ENCODE assay signal across 10 cellular contexts in the genomic region with DNA sequence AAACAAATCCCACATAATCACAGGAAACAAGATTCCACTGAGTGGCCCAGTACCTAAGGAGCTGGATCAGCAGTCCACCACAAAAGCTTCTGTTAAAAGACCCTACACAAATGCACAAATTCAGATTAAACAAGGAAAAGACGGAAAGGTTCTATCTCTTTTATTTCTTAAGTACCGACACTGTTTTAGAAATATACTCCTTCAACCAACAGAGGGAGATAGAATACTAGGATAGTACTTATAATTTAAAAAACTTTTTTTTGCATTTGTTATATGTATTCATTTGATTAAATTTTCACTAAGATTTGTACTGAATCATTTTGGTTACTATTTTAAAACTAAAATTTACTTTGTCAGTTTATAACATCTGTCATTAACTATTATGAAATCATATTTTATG. TPM values are rescaled to one million over a fixed set of nuclear protein-coding genes. Genes with fewer than 3 reads are reported as not detected.
DNase-seq lines count a peak whose midpoint lies in the region; ATAC-seq, FAIRE-seq and TF ChIP-seq lines count a peak whose summit lies in the region.
"Had no signal": no experiment of that assay in that cellular context is flagged by ENCODE, and none has a peak within 500 bp of the region (broad histone marks: within the 10 kb centered on the region; RNA-seq: fewer than 3 reads in every experiment).

No MANE protein-coding gene starts in this region.

- no peaks in the 10 kb centered on the region for H3K36me3 ChIP-seq in liver (ENCODE audit: control insufficient read depth in 4 of 4, insufficient read depth in 3 of 4, low read depth in 1 of 4, low read length in 3 of 4)
- peaks cover 0 to 3% of the 10 kb centered on the region in 2 experiments; a peak in 1 of 5 replicates for H3K36me3 ChIP-seq in HepG2 (replicated peaks in 1 of 2; ENCODE audit: control insufficient read depth in 1 of 2, insufficient read depth in 2 of 2, low read length in 2 of 2)
- no peaks in the 10 kb centered on the region for H3K36me3 ChIP-seq in vagina

- no peak for TF ChIP-seq EP300 in HepG2 (IDR thresholded peaks at IDR 0.05; ENCODE audit: low read depth in 2 of 2, low read length in 2 of 2)
- TF ChIP-seq EP300 in HepG2 (CRISPR knock-in tag; IDR thresholded peaks at IDR 0.05; ENCODE audit: borderline replicate concordance): no peak

- no peaks in the 10 kb centered on the region for H3K27me3 ChIP-seq in liver (ENCODE audit: control insufficient read depth in 4 of 4, insufficient read depth in 4 of 4, low read length in 3 of 4)
- no peaks in the 10 kb centered on the region for H3K27me3 ChIP-seq in HepG2 (ENCODE audit: control insufficient read depth in 1 of 2, insufficient read depth in 2 of 2, low read length in 2 of 2)
- H3K27me3 ChIP-seq in dorsolateral prefrontal cortex: no peaks in the 10 kb centered on the region
- no peaks in the 10 kb centered on the region for H3K27me3 ChIP-seq in vagina

- in situ Hi-C loops in HepG2 (cut with HindIII; ENCODE audit: extremely low pct_ligation_motif_present, low pct_unique_long_range_greater_than_20kb): loop anchor here (5.0 to 10.0 kb wide), 2 partner anchors 414 to 782 kb away; partner anchors contain the start of genes GLMN and RPAP2

- DNase-seq in HepG2 (ENCODE audit: low spot score) (no peak), dorsolateral prefrontal cortex (no peak), myocyte (ENCODE audit: low read depth) (peak; percentile 26), vagina (ENCODE audit: extremely low spot score in 2 of 2) (no peak), HuH-7.5 (ENCODE audit: low spot score) (no peak)
- DNase-seq in stimulated activated CD4-positive, alpha-beta T cell treated with anti-CD3 and anti-CD28 coated beads, Interleukin-4, amount 100 ng/mL, for 24 hours: no peak
- DNase-seq: GOT3, NCI-H187 had no signal

- no peaks in the 10 kb centered on the region for H3K9me3 ChIP-seq in liver (ENCODE audit: control insufficient read depth in 4 of 4, low read length in 3 of 4)
- H3K9me3 ChIP-seq in HepG2 (ENCODE audit: low read length): no peaks in the 10 kb centered on the region
- H3K9me3 ChIP-seq in vagina: no peaks in the 10 kb centered on the region

- no peak overlapping the region for H2AFZ ChIP-seq in HepG2 (ENCODE audit: low read length)

- no peaks in the 10 kb centered on the region for H4K20me1 ChIP-seq in HepG2 (ENCODE audit: insufficient read depth, low read length)

- POLR2A ChIA-PET in HepG2 (lab: Yijun Ruan, JAX): no interaction called here

- TF ChIP-seq RAD21 in liver (IDR thresholded peaks at IDR 0.05): peak; percentile 60 to 64
- TF ChIP-seq RAD21 in HepG2 (CRISPR knock-in tag; IDR thresholded peaks at IDR 0.05): no peak

- CTCF ChIA-PET in HepG2 (lab: Yijun Ruan, JAX; ENCODE audit: low intra/inter-chr PET ratio, low total read pairs): interaction anchor here (1.3 kb wide), 1 partner anchor 414 kb away, joined by 6 read pairs; no protein-coding TSS in a partner anchor

- intact Hi-C loops in HepG2 (cut with micrococcal nuclease; ENCODE audit: unreplicated experiment) (no loop called here), dorsolateral prefrontal cortex (cut with DNase I) (loop anchor here (5.0 kb wide), 1 partner anchor 414 kb away; no protein-coding TSS in a partner anchor), vagina (cut with DNase I) (loop anchor here (5.0 kb wide), 1 partner anchor 414 kb away; no protein-coding TSS in a partner anchor)

- H3K4me1 ChIP-seq in liver (ENCODE audit: control insufficient read depth in 4 of 4, insufficient read depth in 4 of 4, low read length in 3 of 4) (no peaks in the 10 kb centered on the region), HepG2 (ENCODE audit: insufficient read depth, low read length) (no peaks in the 10 kb centered on the region), vagina (no peaks in the 10 kb centered on the region)

- TF ChIP-seq POLR2A in HepG2 (IDR thresholded peaks at IDR 0.05; ENCODE audit: insufficient read depth in 1 of 2, low read depth in 2 of 2, low read length in 2 of 2) (no peak), vagina (IDR thresholded peaks at IDR 0.05) (no peak)

- no peaks in the 10 kb centered on the region for H3K79me2 ChIP-seq in HepG2 (ENCODE audit: insufficient read depth, low read length)

- TF ChIP-seq CTCF in liver (IDR thresholded peaks at IDR 0.05; ENCODE audit: low read depth, low read length, missing input control) (peak; percentile 14), HepG2 (CRISPR knock-in tag; IDR thresholded peaks at IDR 0.05) (no peak), dorsolateral prefrontal cortex (IDR thresholded peaks at IDR 0.05 in 54 of 56, conservative IDR thresholded peaks at IDR 0.05 in 2 of 56; ENCODE audit: low read depth in 1 of 56, partially characterized antibody in 56 of 56) (peak in 50 of 56 donors; percentile 15 to 66 (median 43)), vagina (IDR thresholded peaks at IDR 0.05) (peak; percentile 9 to 66 (median 31))

- FAIRE-seq in HepG2 (lab: Jason Lieb, UNC): no peak

- H3K4me2 ChIP-seq in HepG2 (ENCODE audit: low read depth, low read length): no peak overlapping the region

- H3K9ac ChIP-seq in liver (ENCODE audit: low read depth in 1 of 2, low read length in 2 of 2) (no peak overlapping the region), HepG2 (ENCODE audit: insufficient read depth, low read depth, low read length) (no peak overlapping the region)

- no peak overlapping the region for H3K27ac ChIP-seq in liver (ENCODE audit: low read depth in 1 of 2, low read length in 2 of 2)
- no peak overlapping the region for H3K27ac ChIP-seq in HepG2 (ENCODE audit: extremely low read length, insufficient read depth, low read length)
- H3K27ac ChIP-seq in dorsolateral prefrontal cortex: no peak overlapping the region
- peak overlapping the region; percentile 38 for H3K27ac ChIP-seq in vagina

- no peak for ATAC-seq in HepG2
- no peak for ATAC-seq in GM21717 (IDR thresholded peaks at IDR 0.05; ENCODE audit: unreplicated experiment)

- no TSS peak for BruUV-seq in HepG2 (replicated peaks; lab: Mats Ljungman, UMichigan)

- 65% methylated on average over 2 of the region's 2 CpGs for WGBS in liver
- WGBS in HepG2 (ENCODE audit: low lambda C conversion rate): 91% methylated on average over 2 of the region's 2 CpGs

- H3K4me3 ChIP-seq in liver (ENCODE audit: low read depth in 1 of 3, low read length in 3 of 3): no peak overlapping the region
- no peak overlapping the region for H3K4me3 ChIP-seq in HepG2 (replicated peaks in 1 of 3; ENCODE audit: insufficient read depth in 1 of 3, low read depth in 2 of 3, low read length in 3 of 3)
- H3K4me3 ChIP-seq in dorsolateral prefrontal cortex: no peak overlapping the region
- no peak overlapping the region for H3K4me3 ChIP-seq in vagina

TF ChIP-seq in liver, 16 proteins besides CTCF, POLR2A, EP300 and RAD21 (continues in another document):
- no peak for TF ChIP-seq SP1 (IDR thresholded peaks at IDR 0.05)
- no peak for TF ChIP-seq YY1 (IDR thresholded peaks at IDR 0.05)

TF ChIP-seq in HepG2, 621 proteins besides CTCF, POLR2A, EP300 and RAD21 (continues in another document):
- no peak for TF ChIP-seq XRCC5 (optimal IDR thresholded peaks at IDR 0.05; ENCODE audit: low read length)
- TF ChIP-seq ZFP91 (CRISPR knock-in tag; IDR thresholded peaks at IDR 0.05; ENCODE audit: borderline replicate concordance): no peak
- no peak for TF ChIP-seq ZNF510 (CRISPR knock-in tag; IDR thresholded peaks at IDR 0.05; ENCODE audit: low read depth)
- TF ChIP-seq ZNF549 (CRISPR knock-in tag; IDR thresholded peaks at IDR 0.05): no peak
- TF ChIP-seq DMAP1 (CRISPR knock-in tag; IDR thresholded peaks at IDR 0.05): no peak
- TF ChIP-seq SRF (IDR thresholded peaks at IDR 0.05; ENCODE audit: low read depth, low read length): no peak
- no peak for TF ChIP-seq ZNF296 (CRISPR knock-in tag; conservative IDR thresholded peaks at IDR 0.05)

RNA-seq across cellular contexts. Expression of gene CDC7, which starts 12.5 kb away (rescaled TPM):
- total RNA-seq in liver (10 to 100 TPM in 1 of 2 donors, under 1 TPM in 1; 0.59 to 15.0 TPM), HepG2 (2016; rRNA removed; fragmentation: Illumina TruSeq; extraction: Trizol) (12.6 and 19.2 TPM in 2 replicates), dorsolateral prefrontal cortex (10 to 100 TPM in 85 of 120 experiments, 1 to 10 TPM in 35; 5.1 to 18.8 (median 12.2) TPM), myocyte (1.8 and 4.0 TPM in 2 replicates), vagina (3.4 TPM)
- polyA plus RNA-seq in liver (under 1 TPM; 0.43 to 0.63 TPM), HepG2 (2011; rRNA removed) (2.3 and 2.5 TPM in 2 replicates)
- total RNA-seq in HepG2 (2016; cell fraction: cytosol; rRNA removed; fragmentation: Illumina TruSeq; extraction: Trizol; ENCODE audit: low read depth): 8.9 and 13.3 TPM in 2 replicates
- total RNA-seq in HepG2 (2016; cell fraction: insoluble cytoplasmic fraction; rRNA removed; fragmentation: Illumina TruSeq; extraction: Trizol): 12.7 and 17.3 TPM in 2 replicates
- 5.8 and 8.1 TPM in 2 replicates for total RNA-seq in HepG2 (2016; cell fraction: membrane; rRNA removed; fragmentation: Illumina TruSeq; extraction: Trizol)
- 12.3 and 15.6 TPM in 2 replicates for total RNA-seq in HepG2 (2016; cell fraction: nucleus; rRNA removed; fragmentation: Illumina TruSeq; extraction: Trizol)
- polyA plus RNA-seq in HepG2 (2011; cell fraction: cytosol; rRNA removed): 1.0 and 1.2 TPM in 2 replicates
- polyA plus RNA-seq in HepG2 (2011; cell fraction: nucleus; rRNA removed): 7.1 and 10.3 TPM in 2 replicates
- polyA plus RNA-seq in HepG2 (2012): 2.8 and 3.6 TPM in 2 replicates
- 0.80 and 0.94 TPM in 2 replicates for polyA plus RNA-seq in HepG2 (2016; cell fraction: cytosol; fragmentation: Illumina TruSeq; extraction: Trizol; ENCODE audit: low read depth)
- polyA plus RNA-seq in HepG2 (2016; cell fraction: insoluble cytoplasmic fraction; fragmentation: Illumina TruSeq; extraction: Trizol; ENCODE audit: low read depth): 12.3 and 12.4 TPM in 2 replicates
- polyA plus RNA-seq in HepG2 (2016; cell fraction: membrane; fragmentation: Illumina TruSeq; extraction: Trizol; ENCODE audit: low read depth): 1.9 and 2.0 TPM in 2 replicates
- 26.6 and 27.9 TPM in 2 replicates for polyA plus RNA-seq in HepG2 (2016; cell fraction: nucleus; fragmentation: Illumina TruSeq; extraction: Trizol; ENCODE audit: insufficient read depth, low read depth)
- polyA minus RNA-seq in HepG2 (2011; rRNA and poly(A)+ RNA removed; ENCODE audit: low replicate concordance): 2.2 and 24.5 TPM in 2 replicates
- 4.2 and 5.4 TPM in 2 replicates for polyA minus RNA-seq in HepG2 (2011; cell fraction: cytosol; rRNA and poly(A)+ RNA removed)
- 29.9 and 30.3 TPM in 2 replicates for polyA minus RNA-seq in HepG2 (2011; cell fraction: nucleus; rRNA and poly(A)+ RNA removed)
- 1.1 TPM for polyA plus RNA-seq in myocyte (2012)
